Comparison of ENCODE assay signal across 8 cellular contexts in genomic region chr12:111767362-111768158, GRCh38. TPM values are rescaled to one million over a fixed set of nuclear protein-coding genes. Genes with fewer than 3 reads are reported as not detected.
DNase-seq lines count a peak whose midpoint lies in the region; ATAC-seq and TF ChIP-seq lines count a peak whose summit lies in the region.

No MANE protein-coding gene starts in this region.

- peaks cover 0 to 3% (median 0%) of the 10 kb centered on the region in 7 donors for H3K9me3 Mint-ChIP-seq in CD4-positive, CD25-positive, alpha-beta regulatory T cell

- no peak overlapping the region for H2BK5ac ChIP-seq in mesenchymal stem cell (ENCODE audit: low read depth, low read length, poor library complexity, severe bottlenecking)

- no peak for TF ChIP-seq CTCF in uterus (IDR thresholded peaks at IDR 0.05)

- H2AFZ ChIP-seq in mesenchymal stem cell (ENCODE audit: low read depth, low read length) = peak overlapping the region; percentile 8

- H4K91ac ChIP-seq in mesenchymal stem cell (ENCODE audit: low read length) = no peak overlapping the region

- intact Hi-C loops in uterus (cut with DNase I; ENCODE audit: low total_unique reads) = no loop called here

- H3K27ac Mint-ChIP-seq in CD4-positive, CD25-positive, alpha-beta regulatory T cell = peak overlapping the region in 1 of 3 donors; percentile 46

- peaks cover 4% of the 10 kb centered on the region for H3K79me1 ChIP-seq in mesenchymal stem cell (replicated peaks; ENCODE audit: low read length, poor library complexity, severe bottlenecking)

- peaks cover 12% of the 10 kb centered on the region for H3K27me3 ChIP-seq in CD4-positive, CD25-positive, alpha-beta regulatory T cell (ENCODE audit: control insufficient read depth, insufficient read depth, low read length)
- H3K27me3 ChIP-seq in mesenchymal stem cell (ENCODE audit: control insufficient read depth in 1 of 2, insufficient read depth in 1 of 2, low read length in 2 of 2) = peaks cover 12 to 35% of the 10 kb centered on the region in 2 experiments
- H3K27me3 ChIP-seq in uterus = no peaks in the 10 kb centered on the region

- H3K4me1 Mint-ChIP-seq in CD4-positive, CD25-positive, alpha-beta regulatory T cell = peaks cover 0 to 12% (median 8%) of the 10 kb centered on the region in 4 donors

- peak overlapping the region; percentile 99 for H3K4me2 ChIP-seq in mesenchymal stem cell (ENCODE audit: low read length, poor library complexity, severe bottlenecking)

- H2BK12ac ChIP-seq in mesenchymal stem cell (ENCODE audit: low read length in 2 of 2) = no peak overlapping the region

- no peak for TF ChIP-seq POLR2A in uterus (IDR thresholded peaks at IDR 0.05)

- 8% methylated on average over 17 of the region's 18 CpGs for WGBS in mesenchymal stem cell

- peaks cover 4% of the 10 kb centered on the region for H3K36me3 Mint-ChIP-seq in CD4-positive, CD25-positive, alpha-beta regulatory T cell

- H2BK15ac ChIP-seq in mesenchymal stem cell (ENCODE audit: low read depth, poor library complexity, severe bottlenecking) = no peak overlapping the region

- no peak overlapping the region for H3K4ac ChIP-seq in mesenchymal stem cell (ENCODE audit: low read depth in 1 of 2, low read length in 2 of 2)

- no peaks in the 10 kb centered on the region for H3K36me3 ChIP-seq in CD4-positive, CD25-positive, alpha-beta regulatory T cell (ENCODE audit: control insufficient read depth, insufficient read depth, low read length)
- no peaks in the 10 kb centered on the region for H3K36me3 ChIP-seq in mesenchymal stem cell (ENCODE audit: control insufficient read depth in 1 of 2, insufficient read depth in 2 of 2, low read depth in 1 of 2, low read length in 2 of 2)
- H3K36me3 ChIP-seq in uterus = no peaks in the 10 kb centered on the region

- peak overlapping the region; percentile 88 to 93 for H3K18ac ChIP-seq in mesenchymal stem cell (ENCODE audit: low read depth in 1 of 2, low read length in 2 of 2)

- H3K27ac ChIP-seq in CD4-positive, CD25-positive, alpha-beta regulatory T cell (ENCODE audit: insufficient read depth, low read length, poor library complexity, severe bottlenecking) = no peak overlapping the region
- H3K27ac ChIP-seq in mesenchymal stem cell (ENCODE audit: low read length, poor library complexity, severe bottlenecking) = no peak overlapping the region
- peak overlapping the region; percentile 83 to 92 for H3K27ac ChIP-seq in uterus

- DNase-seq in CD4-positive, CD25-positive, alpha-beta regulatory T cell = no peak
- peak; percentile 71 for DNase-seq in LoVo (ENCODE audit: low spot score)
- peak; percentile 62 for DNase-seq in dermis blood vessel endothelial cell
- peak; percentile 71 for DNase-seq in mesenchymal stem cell
- DNase-seq in uterus = no peak
- no peak for DNase-seq in central memory CD4-positive, alpha-beta T cell

- H3K4me1 ChIP-seq in CD4-positive, CD25-positive, alpha-beta regulatory T cell (ENCODE audit: control insufficient read depth, insufficient read depth, low read length, poor library complexity, severe bottlenecking) = peaks cover 14% of the 10 kb centered on the region
- H3K4me1 ChIP-seq in mesenchymal stem cell (ENCODE audit: control insufficient read depth, insufficient read depth, low read depth, low read length) (peaks cover 13% of the 10 kb centered on the region), uterus (peaks cover 8 to 10% of the 10 kb centered on the region in 2 donors)

- no peak for ATAC-seq in CD4-positive, CD25-positive, alpha-beta regulatory T cell (ENCODE audit: low read depth in 2 of 2)
- ATAC-seq in HG03442 (IDR thresholded peaks at IDR 0.05; ENCODE audit: unreplicated experiment) = no peak
- no peak for ATAC-seq in HG03571 (IDR thresholded peaks at IDR 0.05; ENCODE audit: unreplicated experiment)

- no peak overlapping the region for H3K14ac ChIP-seq in mesenchymal stem cell (ENCODE audit: low read length in 2 of 2)

- H3K4me3 ChIP-seq in CD4-positive, CD25-positive, alpha-beta regulatory T cell (ENCODE audit: low read depth, low read length) = no peak overlapping the region
- H3K4me3 ChIP-seq in mesenchymal stem cell (ENCODE audit: insufficient read depth in 1 of 2, low read depth in 1 of 2, low read length in 2 of 2) (peak overlapping the region; percentile 70 to 83), uterus (peak overlapping the region; percentile 76 to 86)

- H3K9ac ChIP-seq in mesenchymal stem cell (ENCODE audit: low read length) = peak overlapping the region; percentile 84

- no peak overlapping the region for H2AK5ac ChIP-seq in mesenchymal stem cell (ENCODE audit: low read length, severe bottlenecking)

- H3K23ac ChIP-seq in mesenchymal stem cell (ENCODE audit: low read length in 2 of 2) = peak overlapping the region in 1 of 2 experiments; percentile 31

- peak overlapping the region; percentile 67 for H2BK120ac ChIP-seq in mesenchymal stem cell (ENCODE audit: low read depth, low read length)

- peak overlapping the region; percentile 61 for H4K8ac ChIP-seq in mesenchymal stem cell (ENCODE audit: low read length)

- H3K9me3 ChIP-seq in CD4-positive, CD25-positive, alpha-beta regulatory T cell (ENCODE audit: control insufficient read depth in 2 of 2, low read length in 2 of 2) = no peaks in the 10 kb centered on the region
- no peaks in the 10 kb centered on the region for H3K9me3 ChIP-seq in mesenchymal stem cell (ENCODE audit: control insufficient read depth, low read length)
- no peaks in the 10 kb centered on the region for H3K9me3 ChIP-seq in uterus

- H3K4me3 Mint-ChIP-seq in CD4-positive, CD25-positive, alpha-beta regulatory T cell = peak overlapping the region; percentile 49 to 82 (median 60)

- H3K27me3 Mint-ChIP-seq in CD4-positive, CD25-positive, alpha-beta regulatory T cell = peaks cover 39% of the 10 kb centered on the region

RNA-seq across cellular contexts. Expression of gene ALDH2, which starts 0.8 kb away (rescaled TPM):
- total RNA-seq in CD4-positive, CD25-positive, alpha-beta regulatory T cell = 1.7 TPM
- polyA plus RNA-seq in CD4-positive, CD25-positive, alpha-beta regulatory T cell = under 1 TPM; 0.02 to 0.64 (median 0.19) TPM
- 68.6 and 76.6 TPM in 2 replicates for total RNA-seq in dermis blood vessel endothelial cell
- polyA plus RNA-seq in mesenchymal stem cell (2013, experiment 1 of 2) = 54.3 TPM
- polyA plus RNA-seq in mesenchymal stem cell (2013, experiment 2 of 2) = 52.7 TPM
- 100 to 1,000 TPM in 1 of 4 donors, 10 to 100 TPM in 3; 13.1 to 102 (median 73.5) TPM for total RNA-seq in uterus

Comparison
In these comparisons a context has a peak if more than half of its experiments do, and no peak if none do; other contexts are left out.
1. DNase-seq: peak in LoVo (single experiment), dermis blood vessel endothelial cell (single experiment) and mesenchymal stem cell (single experiment); none in CD4-positive, CD25-positive, alpha-beta regulatory T cell (0 of 3), uterus (0 of 2) and central memory CD4-positive, alpha-beta T cell (single experiment).
2. H3K27ac ChIP-seq: peak in uterus (2 of 2); none in CD4-positive, CD25-positive, alpha-beta regulatory T cell (single experiment) and mesenchymal stem cell (single experiment).